19 cellular contexts compared by ENCODE assay signal in the genomic region with DNA sequence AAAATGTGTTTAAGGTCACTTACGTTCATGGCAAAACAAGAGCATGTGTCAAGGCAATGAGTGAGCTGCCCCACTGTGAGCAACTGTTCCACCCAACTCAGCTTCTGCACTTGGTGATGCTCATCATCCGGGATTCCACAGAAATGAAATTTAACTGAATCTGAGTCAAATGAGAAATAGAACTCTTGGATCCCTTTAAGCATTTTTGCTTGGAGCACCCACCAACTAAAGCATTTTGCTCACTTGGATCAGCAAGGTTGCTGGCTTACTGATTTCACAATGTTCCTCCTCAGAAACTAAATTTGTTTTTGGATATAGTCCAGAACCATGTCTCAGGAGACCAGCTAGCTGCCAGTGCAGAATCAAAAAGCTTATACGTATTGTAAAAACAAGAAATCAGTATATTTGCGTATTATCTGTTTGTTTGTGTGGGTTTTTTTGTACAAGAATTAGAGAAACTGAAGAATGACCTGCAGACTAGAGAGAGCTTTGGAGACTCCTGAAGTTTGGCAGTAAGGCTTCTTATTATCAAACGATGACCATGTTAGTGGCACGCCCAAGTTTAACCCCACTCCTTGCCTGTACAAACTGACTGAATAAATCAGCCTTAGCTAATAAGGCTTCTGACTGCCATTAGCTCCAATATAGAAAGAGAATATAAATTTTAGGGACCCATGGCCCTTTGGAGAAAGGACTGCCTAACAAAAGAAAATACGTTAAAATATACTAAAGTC.
DNase-seq lines count a peak whose midpoint lies in the region; ATAC-seq and TF ChIP-seq lines count a peak whose summit lies in the region.
"Had no signal": no experiment of that assay in that cellular context is flagged by ENCODE, and none has a peak within 500 bp of the region (broad histone marks: within the 10 kb centered on the region; RNA-seq: fewer than 3 reads in every experiment).

No MANE protein-coding gene starts in this region.

- H3K27ac ChIP-seq in ACC112 (ENCODE audit: low read depth, low read length), result peak overlapping the region; percentile 59
- no peak overlapping the region for H3K27ac ChIP-seq in testis
- H3K27ac ChIP-seq: A549, colonic mucosa, upper lobe of right lung had no signal

- H3K4me3 ChIP-seq in ACC112 (ENCODE audit: low read depth, low read length) (peak overlapping the region; percentile 27), fibroblast of the aortic adventitia (ENCODE audit: low read depth, low read length) (no peak overlapping the region), testis (no peak overlapping the region)
- H3K4me3 ChIP-seq: A549, colonic mucosa, upper lobe of right lung had no signal

- H3K27me3 ChIP-seq in ACC112 (ENCODE audit: insufficient read depth, low read length) (no peaks in the 10 kb centered on the region), testis (no peaks in the 10 kb centered on the region)
- H3K27me3 ChIP-seq: colonic mucosa, upper lobe of right lung had no signal

- TF ChIP-seq CTCF in fibroblast of the aortic adventitia (IDR thresholded peaks at IDR 0.05; ENCODE audit: insufficient read depth, low read length) (no peak), omental fat pad (IDR thresholded peaks at IDR 0.05) (no peak), GM20000 (IDR thresholded peaks at IDR 0.05; ENCODE audit: extremely low read depth, missing control alignments) (no peak), testis (IDR thresholded peaks at IDR 0.05) (no peak)

- WGBS in testis, 2 donors, result 60 to 62% methylated on average over 7 of the region's 7 CpGs

- intact Hi-C loops in testis (cut with DNase I; ENCODE audit: low total_unique reads), result no loop called here

- DNase-seq in amniotic epithelial cell (ENCODE audit: low read depth) (peak; percentile 26), fibroblast of the aortic adventitia (ENCODE audit: low read depth) (peak; percentile 94), omental fat pad (ENCODE audit: low spot score) (no peak), GM20000 (ENCODE audit: low spot score) (no peak), testis (no peak)
- DNase-seq: activated CD4-positive, alpha-beta T cell treated with anti-CD3 and anti-CD28 coated beads for 36 hours; activated CD8-positive, alpha-beta memory T cell treated with anti-CD3 and anti-CD28 coated beads, Interleukin-2, amount 10 ng/mL, durations not matched to agents 7 days and 5 days; C1 segment of cervical spinal cord; colonic mucosa; NCI-H1417; NCI-H510A treated with DMSO at 0.1 percent for 48 hours; stimulated activated CD4-positive, alpha-beta T cell treated with anti-CD3 and anti-CD28 coated beads, Interleukin-4, amount 100 ng/mL, for 1 hour; stimulated activated naive CD8-positive, alpha-beta T cell treated with anti-CD3 and anti-CD28 coated beads, Interleukin-15, amount 100 ng/mL, for 72 hours; upper lobe of right lung had no signal

- H2AFZ ChIP-seq in ACC112 (ENCODE audit: low read length, unreplicated experiment), result no peak overlapping the region

- no peaks in the 10 kb centered on the region for H3K9me3 ChIP-seq in testis
- H3K9me3 ChIP-seq: A549, colonic mucosa, upper lobe of right lung had no signal

- ATAC-seq in omental fat pad (ENCODE audit: low FRiP score) (peak; percentile 72), GM19467 (IDR thresholded peaks at IDR 0.05; ENCODE audit: unreplicated experiment) (no peak), GM18520 (IDR thresholded peaks at IDR 0.05; ENCODE audit: unreplicated experiment) (no peak)
- ATAC-seq: A549; activated CD4-positive, alpha-beta T cell treated with anti-CD3 and anti-CD28 coated beads for 36 hours; activated CD8-positive, alpha-beta memory T cell treated with anti-CD3 and anti-CD28 coated beads, Interleukin-2, amount 10 ng/mL, durations not matched to agents 7 days and 5 days; left lobe of liver; stimulated activated naive CD8-positive, alpha-beta T cell treated with anti-CD3 and anti-CD28 coated beads, Interleukin-15, amount 100 ng/mL, for 72 hours; upper lobe of right lung had no signal

- no peaks in the 10 kb centered on the region for H3K79me2 ChIP-seq in ACC112 (ENCODE audit: control insufficient read depth, insufficient read depth, low read length, unreplicated experiment)

- TF ChIP-seq POLR2A in testis (IDR thresholded peaks at IDR 0.05), result no peak

- H3K4me1 ChIP-seq in ACC112 (ENCODE audit: control insufficient read depth, insufficient read depth, low read length, unreplicated experiment) (peaks cover 65% of the 10 kb centered on the region), testis (peaks cover 5% of the 10 kb centered on the region)
- H3K4me1 ChIP-seq: colonic mucosa had no signal

- no peaks in the 10 kb centered on the region for H3K36me3 ChIP-seq in ACC112 (ENCODE audit: insufficient read depth, low read length)
- no peaks in the 10 kb centered on the region for H3K36me3 ChIP-seq in testis (ENCODE audit: low read depth, missing control alignments)
- H3K36me3 ChIP-seq: colonic mucosa, upper lobe of right lung had no signal

Comparison
In these comparisons a context has a peak if more than half of its experiments do, and no peak if none do; other contexts are left out.
1. DNase-seq: peak in amniotic epithelial cell (single experiment) and fibroblast of the aortic adventitia (single experiment); none in omental fat pad (single experiment), GM20000 (single experiment) and testis (single experiment).